In genomic region chr9:69173891-69174644, GRCh38 we compare ENCODE assay signal across 8 cellular contexts. TPM values are rescaled to one million over a fixed set of nuclear protein-coding genes. Genes with fewer than 3 reads are reported as not detected.
DNase-seq lines count a peak whose midpoint lies in the region; ATAC-seq, FAIRE-seq and TF ChIP-seq lines count a peak whose summit lies in the region.

Gene TJP2 (plus strand): TSS chr9:69174277. CDS start chr9:69174373, 96 bp downstream.

- intact Hi-C loops in OCI-LY7 (cut with micrococcal nuclease; ENCODE audit: unreplicated experiment) = loop anchor here (5.0 kb wide), 1 partner anchor 52 kb away; no protein-coding TSS in a partner anchor

- peak within 1 kb of the TSS; percentile 76 for H3K4me2 ChIP-seq in OCI-LY7 (ENCODE audit: low read length)

- H3K36me3 Mint-ChIP-seq in activated naive CD4-positive, alpha-beta T cell treated with anti-CD3 and anti-CD28 coated beads, Interleukin-2, amount 50 U/mL, for 24 hours = no peaks in the 10 kb centered on the region

- peaks cover 21% of the 10 kb centered on the region for H3K27me3 ChIP-seq in neutrophil

- no peak for FAIRE-seq in urothelium cell line (lab: Jason Lieb, UNC)

- peak within 1 kb of the TSS; percentile 83 for H3K4me3 Mint-ChIP-seq in activated naive CD4-positive, alpha-beta T cell treated with anti-CD3 and anti-CD28 coated beads, Interleukin-2, amount 50 U/mL, for 24 hours

- CTCF ChIA-PET in OCI-LY7 (lab: Charles Lee; ENCODE audit: unreplicated experiment) = no interaction called here

- H3K79me2 ChIP-seq in OCI-LY7 (ENCODE audit: insufficient read depth, low read depth, low read length) = no peaks in the 10 kb centered on the region

- no TSS peak for BruUV-seq in OCI-LY7 (replicated peaks; lab: Mats Ljungman, UMichigan)

- no peaks in the 10 kb centered on the region for H3K9me3 Mint-ChIP-seq in activated naive CD4-positive, alpha-beta T cell treated with anti-CD3 and anti-CD28 coated beads, Interleukin-2, amount 50 U/mL, for 24 hours

- peak; percentile 30 for ATAC-seq in HG02884 (IDR thresholded peaks at IDR 0.05; ENCODE audit: unreplicated experiment)

- H3K36me3 ChIP-seq in OCI-LY7 (ENCODE audit: insufficient read depth, low read length) = no peaks in the 10 kb centered on the region
- H3K36me3 ChIP-seq in neutrophil = no peaks in the 10 kb centered on the region

- peaks cover 39% of the 10 kb centered on the region for H3K4me1 Mint-ChIP-seq in activated naive CD4-positive, alpha-beta T cell treated with anti-CD3 and anti-CD28 coated beads, Interleukin-2, amount 50 U/mL, for 24 hours

- H3K4me1 ChIP-seq in OCI-LY7 (ENCODE audit: insufficient read depth, low read length, poor library complexity, severe bottlenecking) = peaks cover 24% of the 10 kb centered on the region
- peaks cover 23 to 28% of the 10 kb centered on the region in 2 experiments for H3K4me1 ChIP-seq in neutrophil (ENCODE audit: control insufficient read depth in 1 of 2, insufficient read depth in 1 of 2, low read depth in 1 of 2, low read length in 1 of 2)

- H3K27ac ChIP-seq in OCI-LY7 (ENCODE audit: low read depth, low read length, poor library complexity, severe bottlenecking) = no peak within 1 kb of the TSS
- H3K27ac ChIP-seq in neutrophil = peak within 1 kb of the TSS; percentile 33

- peaks cover 30% of the 10 kb centered on the region for H3K27me3 Mint-ChIP-seq in activated naive CD4-positive, alpha-beta T cell treated with anti-CD3 and anti-CD28 coated beads, Interleukin-2, amount 50 U/mL, for 24 hours

- H3K9me3 ChIP-seq in OCI-LY7 (ENCODE audit: low read length) = no peaks in the 10 kb centered on the region
- no peaks in the 10 kb centered on the region for H3K9me3 ChIP-seq in neutrophil

- no peak within 1 kb of the TSS for H3K27ac Mint-ChIP-seq in activated naive CD4-positive, alpha-beta T cell treated with anti-CD3 and anti-CD28 coated beads, Interleukin-2, amount 50 U/mL, for 24 hours

- POLR2A ChIA-PET in OCI-LY7 (lab: Charles Lee) = no interaction called here

- H4K20me1 ChIP-seq in OCI-LY7 (ENCODE audit: insufficient read depth, low read length) = no peaks in the 10 kb centered on the region

- H3K9me2 ChIP-seq in OCI-LY7 (ENCODE audit: insufficient read depth, low read length) = no peaks in the 10 kb centered on the region

- H3K4me3 ChIP-seq in OCI-LY7 (ENCODE audit: low read depth, low read length, poor library complexity, severe bottlenecking) (peak within 1 kb of the TSS; percentile 72), neutrophil (ENCODE audit: low read depth in 1 of 2, low read length in 1 of 2) (peak within 1 kb of the TSS; percentile 66 to 67)

- peak within 1 kb of the TSS; percentile 46 for H2AFZ ChIP-seq in OCI-LY7 (ENCODE audit: low read length)

- TF ChIP-seq CTCF in OCI-LY7 (conservative IDR thresholded peaks at IDR 0.05; ENCODE audit: low read length) (no peak), neutrophil (IDR thresholded peaks at IDR 0.05) (no peak)

- DNase-seq in activated gamma-delta T cell treated with Interleukin-2 at 50 U/mL for 16 hours (peak; percentile 7), activated gamma-delta T cell (lab: John Stamatoyannopoulos, UW) (no peak), OCI-LY7 (ENCODE audit: low spot score) (peak; percentile 64), globus pallidus (ENCODE audit: low spot score) (peak; percentile 79), urothelium cell line (ENCODE audit: low spot score) (peak; percentile 43)

RNA-seq across cellular contexts. Expression of gene TJP2, which starts in this region (rescaled TPM):
- 15.1 and 16.2 TPM in 2 replicates for total RNA-seq in OCI-LY7 (2014; rRNA removed; shearing (Covaris generic))
- total RNA-seq in OCI-LY7 (2022) = 18.0 and 24.5 TPM in 2 replicates
